ENCODE assay signal across 1 cellular context in the genomic region with DNA sequence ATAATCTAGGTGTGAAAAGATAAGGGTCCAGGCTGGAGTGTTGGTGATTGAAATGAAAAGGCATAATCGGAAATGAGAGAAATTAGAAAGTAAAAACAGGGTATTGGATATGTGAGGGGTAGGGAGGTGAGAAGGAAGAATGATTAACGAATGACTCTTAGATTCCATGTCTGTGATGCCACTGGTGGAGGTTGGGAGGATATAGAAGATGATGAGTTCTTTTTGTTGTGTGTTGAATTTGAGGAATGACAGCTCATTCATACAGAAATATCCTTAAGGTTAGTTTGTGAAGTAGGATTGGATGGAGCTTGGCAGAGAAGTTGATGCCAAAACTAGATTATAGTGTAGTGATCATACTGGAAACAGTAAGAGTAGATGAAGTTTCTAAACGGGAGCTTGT.
TF ChIP-seq lines count a peak whose summit lies in the region.

No MANE protein-coding gene starts in this region.

TF ChIP-seq in H1, 55 proteins besides CTCF, POLR2A, EP300 and RAD21:
- no peak for TF ChIP-seq ASH2L (IDR thresholded peaks at IDR 0.05; ENCODE audit: low read length)
- no peak for TF ChIP-seq KDM5A (IDR thresholded peaks at IDR 0.05; ENCODE audit: low read length)
- no peak for TF ChIP-seq CHD2 (IDR thresholded peaks at IDR 0.05; ENCODE audit: low read length)
